In genomic region chr2:222722327-222722946, GRCh38 we compare ENCODE assay signal across 8 cellular contexts. TPM values are rescaled to one million over a fixed set of nuclear protein-coding genes. Genes with fewer than 3 reads are reported as not detected.
DNase-seq lines count a peak whose midpoint lies in the region; ATAC-seq, FAIRE-seq and TF ChIP-seq lines count a peak whose summit lies in the region.

No MANE protein-coding gene starts in this region.

- no peak for TF ChIP-seq POLR2A in GM12892 (IDR thresholded peaks at IDR 0.05; ENCODE audit: low read depth, low read length)

- DNase-seq in GM12892 (ENCODE audit: insufficient read length) (peak; percentile 23), fibroblast of the conjunctiva (ENCODE audit: low read depth) (peak; percentile 71), NCI-H524 (lab: John Stamatoyannopoulos, UW) (no peak), CD1c-positive myeloid dendritic cell (ENCODE audit: extremely low spot score) (no peak), SHP77 treated with DMSO at 0.1 percent for 48 hours (lab: John Stamatoyannopoulos, UW) (no peak), Ammon's horn (ENCODE audit: low spot score) (no peak)

- peak; percentile 78 for FAIRE-seq in GM12892 (lab: Jason Lieb, UNC)

- ATAC-seq in GM21526 (IDR thresholded peaks at IDR 0.05; ENCODE audit: low FRiP score, unreplicated experiment) (peak; percentile 94), HG03432 (IDR thresholded peaks at IDR 0.05; ENCODE audit: unreplicated experiment) (peak; percentile 99)

RNA-seq across cellular contexts. Expression of gene MOGAT1, which starts 51.0 kb away (rescaled TPM):
- not detected for polyA plus RNA-seq in GM12892 (2012; ENCODE audit: missing spikeins)

Comparison
In these comparisons a context has a peak if more than half of its experiments do, and no peak if none do; other contexts are left out.
1. DNase-seq: peak in GM12892 (single experiment) and fibroblast of the conjunctiva (single experiment); none in NCI-H524 (0 of 2), CD1c-positive myeloid dendritic cell (single experiment), SHP77 treated with DMSO at 0.1 percent for 48 hours (single experiment) and Ammon's horn (single experiment).